Comparison of ENCODE assay signal across 8 cellular contexts in genomic region chr9:136808075-136808780, GRCh38. TPM values are rescaled to one million over a fixed set of nuclear protein-coding genes. Genes with fewer than 3 reads are reported as not detected.
DNase-seq lines count a peak whose midpoint lies in the region; ATAC-seq and TF ChIP-seq lines count a peak whose summit lies in the region.

No MANE protein-coding gene starts in this region.

- no peaks in the 10 kb centered on the region for H3K9me3 ChIP-seq in right lobe of liver

- H3K9me3 Mint-ChIP-seq in T-helper 2 cell treated with Interferon-gamma antibody and Interleukin-4, amounts not matched to agents 5 μg/mL and 100 μg/mL, for 36 hours = no peaks in the 10 kb centered on the region
- H3K9me3 Mint-ChIP-seq in central memory CD8-positive, alpha-beta T cell = no peaks in the 10 kb centered on the region
- H3K9me3 Mint-ChIP-seq in stimulated activated effector memory CD8-positive, alpha-beta T cell treated with anti-CD3 and anti-CD28 coated beads, Interleukin-12 subunit alpha, Interleukin-12 subunit beta, amount 100 ng/mL, for 72 hours = no peaks in the 10 kb centered on the region

- H3K4me3 ChIP-seq in right lobe of liver = peak overlapping the region; percentile 75 to 92 (median 86)

- peak overlapping the region; percentile 63 for H3K27ac Mint-ChIP-seq in T-helper 2 cell treated with Interferon-gamma antibody and Interleukin-4, amounts not matched to agents 5 μg/mL and 100 μg/mL, for 36 hours
- H3K27ac Mint-ChIP-seq in central memory CD8-positive, alpha-beta T cell (ENCODE audit: low read depth) = peak overlapping the region; percentile 73
- H3K27ac Mint-ChIP-seq in stimulated activated effector memory CD8-positive, alpha-beta T cell treated with anti-CD3 and anti-CD28 coated beads, Interleukin-12 subunit alpha, Interleukin-12 subunit beta, amount 100 ng/mL, for 72 hours = peak overlapping the region; percentile 79

- intact Hi-C loops in right lobe of liver (cut with DNase I) = no loop called here

- H3K36me3 Mint-ChIP-seq in T-helper 2 cell treated with Interferon-gamma antibody and Interleukin-4, amounts not matched to agents 5 μg/mL and 100 μg/mL, for 36 hours (ENCODE audit: low read depth) = peaks cover 25% of the 10 kb centered on the region
- H3K36me3 Mint-ChIP-seq in central memory CD8-positive, alpha-beta T cell (ENCODE audit: insufficient read depth) = peaks cover 24% of the 10 kb centered on the region
- peaks cover 57% of the 10 kb centered on the region for H3K36me3 Mint-ChIP-seq in stimulated activated effector memory CD8-positive, alpha-beta T cell treated with anti-CD3 and anti-CD28 coated beads, Interleukin-12 subunit alpha, Interleukin-12 subunit beta, amount 100 ng/mL, for 72 hours

- peaks cover 30% of the 10 kb centered on the region for H3K4me1 Mint-ChIP-seq in T-helper 2 cell treated with Interferon-gamma antibody and Interleukin-4, amounts not matched to agents 5 μg/mL and 100 μg/mL, for 36 hours (ENCODE audit: low read depth)
- peaks cover 37% of the 10 kb centered on the region for H3K4me1 Mint-ChIP-seq in central memory CD8-positive, alpha-beta T cell
- H3K4me1 Mint-ChIP-seq in stimulated activated effector memory CD8-positive, alpha-beta T cell treated with anti-CD3 and anti-CD28 coated beads, Interleukin-12 subunit alpha, Interleukin-12 subunit beta, amount 100 ng/mL, for 72 hours = peaks cover 57% of the 10 kb centered on the region

- no peaks in the 10 kb centered on the region for H3K27me3 Mint-ChIP-seq in T-helper 2 cell treated with Interferon-gamma antibody and Interleukin-4, amounts not matched to agents 5 μg/mL and 100 μg/mL, for 36 hours (ENCODE audit: low read depth)
- H3K27me3 Mint-ChIP-seq in central memory CD8-positive, alpha-beta T cell = no peaks in the 10 kb centered on the region

- H3K27ac ChIP-seq in right lobe of liver = peak overlapping the region in 2 of 3 donors; percentile 47 to 83

- no peak for TF ChIP-seq CTCF in right lobe of liver (IDR thresholded peaks at IDR 0.05)

- peak; percentile 35 for DNase-seq in NCI-H345 (lab: John Stamatoyannopoulos, UW)
- DNase-seq in NCI-H345 treated with DMSO at 0.1 percent for 48 hours (lab: John Stamatoyannopoulos, UW; ENCODE audit: unreplicated experiment) = no peak
- DNase-seq in T-helper 2 cell treated with Interferon-gamma antibody and Interleukin-4, amounts not matched to agents 5 μg/mL and 100 μg/mL, for 36 hours (ENCODE audit: low spot score) = peak; percentile 42
- DNase-seq in central memory CD8-positive, alpha-beta T cell (ENCODE audit: low spot score in 2 of 2) = peak; percentile 21 to 33
- peak in 2 of 3 donors; percentile 50 to 70 for DNase-seq in right lobe of liver
- DNase-seq in stimulated activated effector memory CD8-positive, alpha-beta T cell treated with anti-CD3 and anti-CD28 coated beads, Interleukin-12 subunit alpha, Interleukin-12 subunit beta, amount 100 ng/mL, for 72 hours (ENCODE audit: low spot score in 2 of 2) = peak; percentile 32 to 75
- DNase-seq in HuH-7 (ENCODE audit: low spot score) = no peak

- no peak for TF ChIP-seq POLR2A in right lobe of liver (IDR thresholded peaks at IDR 0.05)

- 2% methylated on average over 13 of the region's 93 CpGs for WGBS in right lobe of liver (ENCODE audit: insufficient coverage, low coverage, low lambda C conversion rate, missing lambda C conversion rate)

- peak; percentile 42 for ATAC-seq in HG03064 (IDR thresholded peaks at IDR 0.05; ENCODE audit: low read depth, unreplicated experiment)
- ATAC-seq in central memory CD8-positive, alpha-beta T cell (replicated peaks; ENCODE audit: extremely low read depth, poor library complexity, severe bottlenecking) = peak; percentile 34
- ATAC-seq in right lobe of liver = peak; percentile 16 to 33 (median 20)
- peak; percentile 51 for ATAC-seq in stimulated activated effector memory CD8-positive, alpha-beta T cell treated with anti-CD3 and anti-CD28 coated beads, Interleukin-12 subunit alpha, Interleukin-12 subunit beta, amount 100 ng/mL, for 72 hours

- peaks cover 0 to 14% (median 0%) of the 10 kb centered on the region in 4 donors for H3K4me1 ChIP-seq in right lobe of liver

- H3K4me3 Mint-ChIP-seq in T-helper 2 cell treated with Interferon-gamma antibody and Interleukin-4, amounts not matched to agents 5 μg/mL and 100 μg/mL, for 36 hours = peak overlapping the region; percentile 82
- H3K4me3 Mint-ChIP-seq in central memory CD8-positive, alpha-beta T cell = peak overlapping the region; percentile 86
- H3K4me3 Mint-ChIP-seq in stimulated activated effector memory CD8-positive, alpha-beta T cell treated with anti-CD3 and anti-CD28 coated beads, Interleukin-12 subunit alpha, Interleukin-12 subunit beta, amount 100 ng/mL, for 72 hours = peak overlapping the region; percentile 81

- no peaks in the 10 kb centered on the region for H3K27me3 ChIP-seq in right lobe of liver

- peaks cover 0 to 3% (median 0%) of the 10 kb centered on the region in 4 donors for H3K36me3 ChIP-seq in right lobe of liver

RNA-seq across cellular contexts. Expression of gene RABL6, which starts 0.5 kb away (rescaled TPM):
- 10 to 100 TPM in 4 of 6 experiments, 1 to 10 TPM in 2; 8.0 to 14.8 (median 12.4) TPM for total RNA-seq in right lobe of liver

RNA-seq across cellular contexts. Expression of gene CCDC183, which starts 12.1 kb away (rescaled TPM):
- total RNA-seq in right lobe of liver = 1 to 10 TPM in 2 of 6 experiments, under 1 TPM in 3, not detected in 1; 0.43 to 1.2 (median 0.74) TPM

RNA-seq across cellular contexts. Expression of gene TMEM141, which starts 17.1 kb away (rescaled TPM):
- total RNA-seq in right lobe of liver = 100 to 1,000 TPM in 1 of 6 experiments, 10 to 100 TPM in 5; 46.5 to 105 (median 56.7) TPM

RNA-seq across cellular contexts. Expression of gene AJM1, which starts 34.0 kb away (rescaled TPM):
- total RNA-seq in right lobe of liver = 1 to 10 TPM; 1.7 to 2.8 (median 2.6) TPM

RNA-seq across cellular contexts. Expression of gene PHPT1, which starts 41.0 kb away (rescaled TPM):
- total RNA-seq in right lobe of liver = 10 to 100 TPM; 30.5 to 66.6 (median 49.3) TPM

Comparison
In these comparisons a context has a peak if more than half of its experiments do, and no peak if none do; other contexts are left out.
1. DNase-seq: peak in NCI-H345 (single experiment), T-helper 2 cell treated with Interferon-gamma antibody and Interleukin-4, amounts not matched to agents 5 μg/mL and 100 μg/mL, for 36 hours (single experiment), central memory CD8-positive, alpha-beta T cell (2 of 2), right lobe of liver (2 of 3) and stimulated activated effector memory CD8-positive, alpha-beta T cell treated with anti-CD3 and anti-CD28 coated beads, Interleukin-12 subunit alpha, Interleukin-12 subunit beta, amount 100 ng/mL, for 72 hours (2 of 2); none in NCI-H345 treated with DMSO at 0.1 percent for 48 hours (single experiment) and HuH-7 (single experiment).
2. Peak in every context shown above with its lines, with median percentiles within 50 percentile points of each other: ATAC-seq, H3K27ac Mint-ChIP-seq and H3K4me3 Mint-ChIP-seq.